Comparison of ENCODE assay signal across 15 cellular contexts in the genomic region with DNA sequence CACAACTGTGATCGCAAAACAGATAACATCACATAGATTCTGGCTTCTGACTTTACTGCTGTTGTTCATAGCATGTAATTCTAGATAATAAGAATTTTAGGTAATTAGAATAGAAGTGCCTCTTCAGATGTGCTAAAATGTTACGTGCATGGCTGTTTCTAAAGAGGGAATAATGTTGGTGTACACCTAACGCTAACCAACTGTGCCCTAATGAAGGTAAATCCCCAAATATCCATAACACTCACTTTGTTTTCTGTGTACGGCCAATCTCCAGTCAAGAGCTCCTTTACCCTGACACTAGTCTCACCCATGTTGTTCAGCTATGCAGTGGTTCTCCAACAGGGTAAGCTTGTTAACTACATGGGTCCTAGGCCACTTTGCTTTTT.
"Had no signal": no experiment of that assay in that cellular context is flagged by ENCODE, and none has a peak within 500 bp of the region (broad histone marks: within the 10 kb centered on the region; RNA-seq: fewer than 3 reads in every experiment).

No MANE protein-coding gene starts in this region.

- H3K4me3 Mint-ChIP-seq: activated CD4-positive, alpha-beta memory T cell treated with anti-CD3 and anti-CD28 coated beads, Interleukin-2, amount 10 ng/mL, durations not matched to agents 7 days and 5 days; activated CD8-positive, alpha-beta memory T cell treated with anti-CD3 and anti-CD28 coated beads, Interleukin-2, amount 10 ng/mL, durations not matched to agents 7 days and 5 days; natural killer cell had no signal

- H3K27ac ChIP-seq: brain microvascular endothelial cell, coronary artery, neutrophil, tibial artery had no signal

- H3K4me1 Mint-ChIP-seq: activated CD4-positive, alpha-beta memory T cell treated with anti-CD3 and anti-CD28 coated beads, Interleukin-2, amount 10 ng/mL, durations not matched to agents 7 days and 5 days; activated CD8-positive, alpha-beta memory T cell treated with anti-CD3 and anti-CD28 coated beads, Interleukin-2, amount 10 ng/mL, durations not matched to agents 7 days and 5 days; natural killer cell had no signal

- H3K4me3 ChIP-seq: coronary artery, tibial artery had no signal

- H3K36me3 ChIP-seq: brain microvascular endothelial cell, neutrophil, tibial artery had no signal

- H3K27ac Mint-ChIP-seq: activated CD4-positive, alpha-beta memory T cell treated with anti-CD3 and anti-CD28 coated beads, Interleukin-2, amount 10 ng/mL, durations not matched to agents 7 days and 5 days; activated CD8-positive, alpha-beta memory T cell treated with anti-CD3 and anti-CD28 coated beads, Interleukin-2, amount 10 ng/mL, durations not matched to agents 7 days and 5 days; natural killer cell had no signal

- H3K27me3 Mint-ChIP-seq: activated CD4-positive, alpha-beta memory T cell treated with anti-CD3 and anti-CD28 coated beads, Interleukin-2, amount 10 ng/mL, durations not matched to agents 7 days and 5 days; activated CD8-positive, alpha-beta memory T cell treated with anti-CD3 and anti-CD28 coated beads, Interleukin-2, amount 10 ng/mL, durations not matched to agents 7 days and 5 days had no signal

- H3K27me3 ChIP-seq: brain microvascular endothelial cell, neutrophil, tibial artery had no signal

- DNase-seq: activated CD4-positive, alpha-beta memory T cell treated with anti-CD3 and anti-CD28 coated beads, Interleukin-2, amount 10 ng/mL, durations not matched to agents 7 days and 5 days; activated CD4-positive, alpha-beta T cell treated with anti-CD3 and anti-CD28 coated beads for 48 hours; activated CD8-positive, alpha-beta memory T cell treated with anti-CD3 and anti-CD28 coated beads, Interleukin-2, amount 10 ng/mL, durations not matched to agents 7 days and 5 days; activated naive CD4-positive, alpha-beta T cell treated with Interleukin-2 at 50 U/mL for 16 hours; brain microvascular endothelial cell; natural killer cell; posterior cingulate gyrus; stimulated activated naive CD8-positive, alpha-beta T cell treated with anti-CD3 and anti-CD28 coated beads, Interleukin-15, Interleukin-2, amounts not matched to agents 100 U/mL and 50 U/mL, for 24 hours; substantia nigra; SW 1271; T-helper 2 cell; tibial artery had no signal

- H3K9me3 Mint-ChIP-seq: activated CD4-positive, alpha-beta memory T cell treated with anti-CD3 and anti-CD28 coated beads, Interleukin-2, amount 10 ng/mL, durations not matched to agents 7 days and 5 days had no signal

- H3K9me3 ChIP-seq: neutrophil, tibial artery had no signal

- H3K36me3 Mint-ChIP-seq: natural killer cell had no signal

- ATAC-seq: activated CD8-positive, alpha-beta memory T cell treated with anti-CD3 and anti-CD28 coated beads, Interleukin-2, amount 10 ng/mL, durations not matched to agents 7 days and 5 days; esophagus mucosa; natural killer cell; stimulated activated naive CD8-positive, alpha-beta T cell treated with anti-CD3 and anti-CD28 coated beads, Interleukin-15, Interleukin-2, amounts not matched to agents 100 U/mL and 50 U/mL, for 24 hours had no signal
